10 cellular contexts compared by ENCODE assay signal in the genomic region with DNA sequence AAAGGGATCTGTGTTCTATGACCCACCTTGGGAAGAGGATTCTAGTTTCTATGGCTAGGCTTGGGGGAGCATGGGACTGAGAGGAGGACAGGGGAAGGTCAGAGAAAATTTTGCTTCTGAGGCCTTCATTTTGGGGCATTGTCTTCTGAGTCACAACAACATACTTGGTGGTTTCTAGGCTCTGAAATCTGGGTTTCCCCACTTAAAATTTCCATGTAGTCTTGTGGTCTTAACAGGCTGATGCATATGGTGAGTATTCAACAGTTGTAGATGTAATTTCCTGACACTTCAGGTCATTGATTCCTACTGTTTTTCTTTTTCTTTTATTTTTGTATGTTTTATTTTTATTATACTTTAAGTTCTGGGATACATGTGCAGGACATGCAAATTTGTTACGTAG.
DNase-seq lines count a peak whose midpoint lies in the region; ATAC-seq and TF ChIP-seq lines count a peak whose summit lies in the region.
"Had no signal": no experiment of that assay in that cellular context is flagged by ENCODE, and none has a peak within 500 bp of the region (broad histone marks: within the 10 kb centered on the region; RNA-seq: fewer than 3 reads in every experiment).

No MANE protein-coding gene starts in this region.

- H3K4me2 ChIP-seq in PC-3 (ENCODE audit: low read length) = no peak overlapping the region

- intact Hi-C loops in PC-3 (cut with micrococcal nuclease) = no loop called here

- H3K27ac ChIP-seq in PC-3 (ENCODE audit: low read length) = no peak overlapping the region
- no peak overlapping the region for H3K27ac ChIP-seq in coronary artery

- peaks cover 22% of the 10 kb centered on the region for H3K9me3 Mint-ChIP-seq in activated naive CD8-positive, alpha-beta T cell treated with anti-CD3 and anti-CD28 coated beads for 36 hours

- peak overlapping the region; percentile 82 for H3K27ac Mint-ChIP-seq in activated naive CD8-positive, alpha-beta T cell treated with anti-CD3 and anti-CD28 coated beads for 36 hours

- peak; percentile 72 for ATAC-seq in GM18873 (IDR thresholded peaks at IDR 0.05; ENCODE audit: low FRiP score, unreplicated experiment)
- peak; percentile 41 for ATAC-seq in GM21576 (IDR thresholded peaks at IDR 0.05; ENCODE audit: unreplicated experiment)
- peak; percentile 35 for ATAC-seq in HG03175 (IDR thresholded peaks at IDR 0.05; ENCODE audit: unreplicated experiment)
- no peak for ATAC-seq in PC-3

- no peak overlapping the region for H2AFZ ChIP-seq in PC-3 (ENCODE audit: low read length)

- H3K27me3 Mint-ChIP-seq in activated naive CD8-positive, alpha-beta T cell treated with anti-CD3 and anti-CD28 coated beads for 36 hours = peaks cover 35% of the 10 kb centered on the region

- no peaks in the 10 kb centered on the region for H3K36me3 Mint-ChIP-seq in activated naive CD8-positive, alpha-beta T cell treated with anti-CD3 and anti-CD28 coated beads for 36 hours

- H3K4me3 ChIP-seq in PC-3 (ENCODE audit: low read length) (no peak overlapping the region), coronary artery (no peak overlapping the region)

- H3K4me1 Mint-ChIP-seq in activated naive CD8-positive, alpha-beta T cell treated with anti-CD3 and anti-CD28 coated beads for 36 hours = peaks cover 12% of the 10 kb centered on the region
- H3K4me1 Mint-ChIP-seq: naive B cell had no signal

- H3K36me3 ChIP-seq in PC-3 (ENCODE audit: low read depth, low read length) = no peaks in the 10 kb centered on the region

- DNase-seq in activated naive CD8-positive, alpha-beta T cell treated with anti-CD3 and anti-CD28 coated beads for 36 hours = no peak
- DNase-seq in NCI-H146 treated with DMSO at 0.1 percent for 48 hours (lab: John Stamatoyannopoulos, UW; ENCODE audit: unreplicated experiment) (no peak), PC-3 (no peak), coronary artery (ENCODE audit: low spot score) (no peak)
- DNase-seq: DMS 273 treated with DMSO at 0.1 percent for 48 hours, naive B cell, substantia nigra had no signal

- peaks cover 6% of the 10 kb centered on the region; the same call in 1 of the 2 replicates for H3K9me3 ChIP-seq in PC-3 (ENCODE audit: low read length)

- POLR2A ChIA-PET in PC-3 (lab: Charles Lee; ENCODE audit: unreplicated experiment) = no interaction called here

- H4K20me1 ChIP-seq in PC-3 (ENCODE audit: low read length) = no peaks in the 10 kb centered on the region

- H3K4me1 ChIP-seq in PC-3 (ENCODE audit: insufficient read depth, low read length) = no peaks in the 10 kb centered on the region

- TF ChIP-seq CTCF in PC-3 (conservative IDR thresholded peaks at IDR 0.05; ENCODE audit: low read depth, low read length) (no peak), coronary artery (IDR thresholded peaks at IDR 0.05) (no peak)

- no TSS peak for BruUV-seq in PC-3 (replicated peaks; lab: Mats Ljungman, UMichigan)

- H3K79me2 ChIP-seq in PC-3 (ENCODE audit: low read length) = no peaks in the 10 kb centered on the region

- H3K4me3 Mint-ChIP-seq in activated naive CD8-positive, alpha-beta T cell treated with anti-CD3 and anti-CD28 coated beads for 36 hours = no peak overlapping the region
- H3K4me3 Mint-ChIP-seq: naive B cell had no signal

- no peaks in the 10 kb centered on the region for H3K27me3 ChIP-seq in PC-3 (ENCODE audit: low read length)

- no peaks in the 10 kb centered on the region for H3F3A ChIP-seq in PC-3 (ENCODE audit: low read length, unreplicated experiment)

- no peak overlapping the region for H3K9ac ChIP-seq in PC-3 (ENCODE audit: low read length)

- no peaks in the 10 kb centered on the region for H3K9me2 ChIP-seq in PC-3 (replicated peaks; ENCODE audit: low read length)

- CTCF ChIA-PET in PC-3 (lab: Charles Lee) = no interaction called here
